8 cellular contexts compared by ENCODE assay signal in genomic region chr3:112136959-112137693, GRCh38. TPM values are rescaled to one million over a fixed set of nuclear protein-coding genes. Genes with fewer than 3 reads are reported as not detected.
A peak's percentile ranks its signal among the peaks of the same experiment; 100 is the strongest.
DNase-seq lines count a peak whose midpoint lies in the region; ATAC-seq and TF ChIP-seq lines count a peak whose summit lies in the region.

No MANE protein-coding gene starts in this region.

- H3K36me3 Mint-ChIP-seq in chondrocyte (ENCODE audit: low read depth): no peaks in the 10 kb centered on the region

- H3K36me3 ChIP-seq in liver (ENCODE audit: control insufficient read depth in 4 of 4, insufficient read depth in 3 of 4, low read depth in 1 of 4, low read length in 3 of 4): no peaks in the 10 kb centered on the region

- peaks cover 0 to 10% (median 2%) of the 10 kb centered on the region in 4 donors for H3K27me3 ChIP-seq in liver (ENCODE audit: control insufficient read depth in 4 of 4, insufficient read depth in 4 of 4, low read length in 3 of 4)

- DNase-seq in AG10803 (ENCODE audit: low read depth) (peak; percentile 24), HT-29 (ENCODE audit: low spot score) (peak; percentile 92), OCI-M1 (lab: John Stamatoyannopoulos, UW) (peak; percentile 64), chondrocyte (ENCODE audit: low spot score) (no peak), cortex of kidney (lab: John Stamatoyannopoulos, UW) (no peak)

- H3K9me3 Mint-ChIP-seq in chondrocyte (ENCODE audit: low read depth): no peaks in the 10 kb centered on the region

- TF ChIP-seq RAD21 in liver (IDR thresholded peaks at IDR 0.05): peak; percentile 67 to 75

- peaks cover 5% of the 10 kb centered on the region for H3K27me3 Mint-ChIP-seq in chondrocyte (ENCODE audit: low read depth)

- H3K4me3 ChIP-seq in AG10803 (ENCODE audit: low read length) (no peak overlapping the region), GM12875 (ENCODE audit: low read depth, low read length) (no peak overlapping the region), liver (ENCODE audit: low read depth in 1 of 3, low read length in 3 of 3) (no peak overlapping the region)

- no peak overlapping the region for H3K27ac ChIP-seq in liver (ENCODE audit: low read depth in 1 of 2, low read length in 2 of 2)

- H3K9ac ChIP-seq in liver (ENCODE audit: low read depth in 1 of 2, low read length in 2 of 2): no peak overlapping the region

- H3K27ac Mint-ChIP-seq in chondrocyte (ENCODE audit: unreplicated experiment): no peak overlapping the region

- peak; percentile 65 for TF ChIP-seq CTCF in AG10803 (conservative IDR thresholded peaks at IDR 0.05; ENCODE audit: low read length)
- peak; percentile 61; the same call in 1 of the 2 replicates for TF ChIP-seq CTCF in GM12875 (IDR thresholded peaks at IDR 0.05; ENCODE audit: borderline replicate concordance, insufficient read depth, low read depth, low read length)
- TF ChIP-seq CTCF in chondrocyte (IDR thresholded peaks at IDR 0.05): peak; percentile 83
- TF ChIP-seq CTCF in liver (IDR thresholded peaks at IDR 0.05; ENCODE audit: low read depth, low read length, missing input control): peak; percentile 30

- no peak for ATAC-seq in HG03108 (IDR thresholded peaks at IDR 0.05; ENCODE audit: unreplicated experiment)

- no peaks in the 10 kb centered on the region for H3K4me1 ChIP-seq in liver (ENCODE audit: control insufficient read depth in 4 of 4, insufficient read depth in 4 of 4, low read length in 3 of 4)

- H3K4me1 Mint-ChIP-seq in chondrocyte (ENCODE audit: low read depth): no peaks in the 10 kb centered on the region

- no peak overlapping the region for H3K4me3 Mint-ChIP-seq in chondrocyte (ENCODE audit: unreplicated experiment)

- H3K9me3 ChIP-seq in liver (ENCODE audit: control insufficient read depth in 4 of 4, low read length in 3 of 4): no peaks in the 10 kb centered on the region

- 32% methylated on average over 5 of the region's 5 CpGs for WGBS in liver

TF ChIP-seq in liver, 16 proteins besides CTCF, POLR2A, EP300 and RAD21:
- TF ChIP-seq ATF3 (IDR thresholded peaks at IDR 0.05) (no peak), NR2F2 (IDR thresholded peaks at IDR 0.05) (no peak), RXRA (IDR thresholded peaks at IDR 0.05) (no peak), MAX (IDR thresholded peaks at IDR 0.05) (no peak), GABPA (IDR thresholded peaks at IDR 0.05 in 1 of 2, conservative IDR thresholded peaks at IDR 0.05 in 1 of 2) (no peak), FOXA1 (IDR thresholded peaks at IDR 0.05) (no peak), JUND (IDR thresholded peaks at IDR 0.05) (no peak), HNF4A (conservative IDR thresholded peaks at IDR 0.05) (no peak), HNF4G (IDR thresholded peaks at IDR 0.05) (no peak), REST (IDR thresholded peaks at IDR 0.05) (no peak), EGR1 (IDR thresholded peaks at IDR 0.05; ENCODE audit: low read depth in 2 of 2) (no peak), YY1 (IDR thresholded peaks at IDR 0.05) (no peak), SP1 (IDR thresholded peaks at IDR 0.05) (no peak), ZBTB33 (IDR thresholded peaks at IDR 0.05) (no peak), TAF1 (conservative IDR thresholded peaks at IDR 0.05) (no peak), FOXA2 (IDR thresholded peaks at IDR 0.05) (no peak)

RNA-seq across cellular contexts. Expression of gene GCSAM, which starts 4.1 kb away (rescaled TPM):
- not detected in 2 replicates for total RNA-seq in HT-29 (2014; rRNA removed; shearing (Covaris generic))
- not detected in 3 replicates for total RNA-seq in chondrocyte
- total RNA-seq in liver: under 1 TPM; 0.08 to 0.75 TPM
- under 1 TPM in 1 of 2 donors, not detected in 1; 0.27 TPM for polyA plus RNA-seq in liver

RNA-seq across cellular contexts. Expression of gene C3orf52, which starts 50.9 kb away (rescaled TPM):
- 14.5 and 17.5 TPM in 2 replicates for total RNA-seq in HT-29 (2014; rRNA removed; shearing (Covaris generic))
- total RNA-seq in chondrocyte: 2.1 to 5.8 TPM (median 4.3 TPM) in 3 replicates
- total RNA-seq in liver: 1 to 10 TPM in 1 of 2 donors, under 1 TPM in 1; 0.47 to 1.8 TPM
- under 1 TPM in 1 of 2 donors, not detected in 1; 0.10 TPM for polyA plus RNA-seq in liver

Comparison
In these comparisons a context has a peak if more than half of its experiments do, and no peak if none do; other contexts are left out.
1. DNase-seq: peak in AG10803 (single experiment), HT-29 (single experiment) and OCI-M1 (single experiment); none in chondrocyte (single experiment) and cortex of kidney (single experiment).
2. CTCF ChIP-seq: peak in every context shown above with its lines; median percentile 83 in chondrocyte; 65 in AG10803; 61 in GM12875; 30 in liver.